ENCODE assay signal across 12 cellular contexts in the genomic region with DNA sequence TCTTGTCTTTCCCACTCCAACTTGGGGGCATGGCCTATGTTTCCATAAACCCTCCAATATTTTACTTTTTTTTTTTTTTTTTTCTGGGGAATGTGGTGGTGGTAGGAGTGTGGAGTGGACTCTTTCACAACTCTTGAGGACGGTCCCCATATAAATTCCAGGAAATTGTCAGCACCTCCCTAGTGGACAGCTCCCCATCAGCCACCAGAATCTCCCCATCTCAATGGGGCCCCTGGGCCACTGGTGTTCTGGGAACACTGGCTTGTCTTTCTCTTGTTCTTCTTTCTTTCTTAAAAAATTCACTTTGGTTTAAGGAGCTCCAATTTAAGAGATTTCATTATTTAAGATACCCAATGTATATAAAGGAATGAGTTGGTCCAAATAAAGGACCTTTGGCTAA.
DNase-seq lines count a peak whose midpoint lies in the region; ATAC-seq, FAIRE-seq and TF ChIP-seq lines count a peak whose summit lies in the region.
"Had no signal": no experiment of that assay in that cellular context is flagged by ENCODE, and none has a peak within 500 bp of the region (broad histone marks: within the 10 kb centered on the region; RNA-seq: fewer than 3 reads in every experiment).

No MANE protein-coding gene starts in this region.

- intact Hi-C loops in A673 (cut with micrococcal nuclease; ENCODE audit: unreplicated experiment) = no loop called here
- intact Hi-C loops in K562 (cut with micrococcal nuclease) = no loop called here

- no peak for TF ChIP-seq EP300 in K562 (IDR thresholded peaks at IDR 0.05; ENCODE audit: low read length)

- no peak for TF ChIP-seq POLR2A in K562 (conservative IDR thresholded peaks at IDR 0.05)

- H3K27ac ChIP-seq in A673 (ENCODE audit: low read depth, low read length, poor library complexity, severe bottlenecking) (no peak overlapping the region), K562 (ENCODE audit: extremely low read depth, low read depth, low read length) (no peak overlapping the region), liver (ENCODE audit: low read depth in 1 of 2, low read length in 2 of 2) (no peak overlapping the region)

- ATAC-seq in K562 (no peak), HG03095 (IDR thresholded peaks at IDR 0.05; ENCODE audit: unreplicated experiment) (no peak), GM21576 (IDR thresholded peaks at IDR 0.05; ENCODE audit: unreplicated experiment) (no peak)

- no peaks in the 10 kb centered on the region for H3K79me2 ChIP-seq in K562 (ENCODE audit: control insufficient read depth, insufficient read depth, low read length)

- H3K36me3 ChIP-seq in A673 (ENCODE audit: insufficient read depth, low read length, poor library complexity, severe bottlenecking) = no peaks in the 10 kb centered on the region
- H3K36me3 ChIP-seq in K562 (ENCODE audit: control insufficient read depth, insufficient read depth, low read length) = no peaks in the 10 kb centered on the region
- H3K36me3 ChIP-seq in liver (ENCODE audit: control insufficient read depth in 4 of 4, insufficient read depth in 3 of 4, low read depth in 1 of 4, low read length in 3 of 4) = no peaks in the 10 kb centered on the region
- H3K36me3 ChIP-seq: adrenal gland had no signal

- H4K20me1 ChIP-seq in K562 (replicated peaks; ENCODE audit: control insufficient read depth, insufficient read depth, low read length) = no peaks in the 10 kb centered on the region

- H3K9ac ChIP-seq in K562 (ENCODE audit: insufficient read depth in 1 of 2, low read depth in 2 of 2, low read length in 2 of 2) = no peak overlapping the region
- no peak overlapping the region for H3K9ac ChIP-seq in liver (ENCODE audit: low read depth in 1 of 2, low read length in 2 of 2)

- no peak overlapping the region for H2AFZ ChIP-seq in K562 (ENCODE audit: low read depth, low read length)

- no peaks in the 10 kb centered on the region for H3K9me1 ChIP-seq in K562 (ENCODE audit: control insufficient read depth, insufficient read depth, low read length)

- no peaks in the 10 kb centered on the region for H3K4me1 ChIP-seq in A673 (ENCODE audit: insufficient read depth, low read length, poor library complexity, severe bottlenecking)
- no peaks in the 10 kb centered on the region for H3K4me1 ChIP-seq in K562 (replicated peaks in 1 of 2; ENCODE audit: control insufficient read depth in 2 of 2, insufficient read depth in 2 of 2, low read length in 2 of 2)
- no peaks in the 10 kb centered on the region for H3K4me1 ChIP-seq in liver (ENCODE audit: control insufficient read depth in 4 of 4, insufficient read depth in 4 of 4, low read length in 3 of 4)

- no peak for TF ChIP-seq RAD21 in K562 (CRISPR knock-in tag; conservative IDR thresholded peaks at IDR 0.05 in 1 of 2, IDR thresholded peaks at IDR 0.05 in 1 of 2)
- no peak for TF ChIP-seq RAD21 in liver (IDR thresholded peaks at IDR 0.05)

- H3K9me3 ChIP-seq in A673 (ENCODE audit: low read depth, low read length, poor library complexity, severe bottlenecking) (no peaks in the 10 kb centered on the region), K562 (replicated peaks; ENCODE audit: control insufficient read depth, insufficient read depth, low read depth, low read length) (no peaks in the 10 kb centered on the region), liver (ENCODE audit: control insufficient read depth in 4 of 4, low read length in 3 of 4) (no peaks in the 10 kb centered on the region)
- H3K9me3 ChIP-seq: adrenal gland had no signal

- H3K4me2 ChIP-seq in K562 (ENCODE audit: insufficient read depth, low read length) = no peak overlapping the region

- DNase-seq in A673 (ENCODE audit: low spot score) (peak; percentile 45), HuH-7.5 (ENCODE audit: low spot score) (peak; percentile 21), K562 (ENCODE audit: extremely low read depth in 1 of 4, low spot score in 3 of 4) (peak; percentile 39 to 64 (median 61)), NCI-H2171 (lab: John Stamatoyannopoulos, UW) (no peak)
- DNase-seq in activated CD4-positive, alpha-beta T cell treated with anti-CD3 and anti-CD28 coated beads, Interleukin-2, amount 50 U/mL, for 1 hour = no peak
- DNase-seq: activated CD8-positive, alpha-beta memory T cell treated with anti-CD3 and anti-CD28 coated beads for 24 hours; NCI-H510A treated with DMSO at 0.1 percent for 48 hours; stimulated activated CD4-positive, alpha-beta T cell treated with anti-CD3 and anti-CD28 coated beads, Interleukin-2, amount 100 ng/mL, for 24 hours had no signal

- H3K27me3 ChIP-seq in A673 (replicated peaks; ENCODE audit: insufficient read depth, low read depth, low read length, poor library complexity) (no peaks in the 10 kb centered on the region), K562 (ENCODE audit: control insufficient read depth in 2 of 2, insufficient read depth in 2 of 2, low read length in 2 of 2) (peaks cover 0 to 2% of the 10 kb centered on the region in 2 experiments; a peak in 3 of 5 replicates), liver (ENCODE audit: control insufficient read depth in 4 of 4, insufficient read depth in 4 of 4, low read length in 3 of 4) (no peaks in the 10 kb centered on the region)
- H3K27me3 ChIP-seq: adrenal gland had no signal

- CTCF ChIA-PET in A673 (lab: Charles Lee) (interaction anchor here (0.7 kb wide), 1 partner anchor 52 kb away, joined by 3 read pairs; no protein-coding TSS in a partner anchor), K562 (lab: Yijun Ruan, JAX; ENCODE audit: low intra/inter-chr PET ratio) (no interaction called here)

- WGBS in K562 (ENCODE audit: insufficient coverage, low coverage, missing lambda C conversion rate) = 0% methylated on average over 1 of the region's 1 CpG
- 33% methylated on average over 1 of the region's 1 CpG for WGBS in liver

- no peak for TF ChIP-seq CTCF in A673 (conservative IDR thresholded peaks at IDR 0.05; ENCODE audit: low read depth, low read length)
- TF ChIP-seq CTCF in K562 (IDR thresholded peaks at IDR 0.05 in 2 of 3, conservative IDR thresholded peaks at IDR 0.05 in 1 of 3; ENCODE audit: insufficient read depth in 2 of 3, low read depth in 1 of 3, low read length in 3 of 3) = no peak
- TF ChIP-seq CTCF in liver (IDR thresholded peaks at IDR 0.05; ENCODE audit: low read depth, low read length, missing input control) = no peak

- no TSS peak for BruUV-seq in A673 (replicated peaks; lab: Mats Ljungman, UMichigan)
- no TSS peak for BruUV-seq in K562 (replicated peaks; lab: Mats Ljungman, UMichigan)

- in situ Hi-C loops in K562 (cut with MboI) = no loop called here

- FAIRE-seq in K562 (lab: Jason Lieb, UNC) = peak; percentile 29

- POLR2A ChIA-PET in A673 (lab: Charles Lee; ENCODE audit: low non-redundant PET) = no interaction called here
- POLR2A ChIA-PET in K562 (lab: Yijun Ruan, JAX) = interaction anchor here (1.0 to 1.2 kb wide), 4 partner anchors 9 to 51 kb away, joined by 3 to 4 read pairs (median 3); no protein-coding TSS in a partner anchor

- H3K4me3 ChIP-seq in A673 (ENCODE audit: low read depth, low read length, poor library complexity, severe bottlenecking) (no peak overlapping the region), K562 (no peak overlapping the region), liver (ENCODE audit: low read depth in 1 of 3, low read length in 3 of 3) (no peak overlapping the region)
- H3K4me3 ChIP-seq: adrenal gland had no signal

TF ChIP-seq in K562, 482 proteins besides CTCF, POLR2A, EP300 and RAD21 (continues in another document):
- peak; percentile 65; the same call in 1 of the 2 replicates for TF ChIP-seq DMBX1 (CRISPR knock-in tag; IDR thresholded peaks at IDR 0.05; ENCODE audit: borderline replicate concordance)

TF ChIP-seq in liver, 16 proteins besides CTCF, POLR2A, EP300 and RAD21:
- TF ChIP-seq HNF4A (conservative IDR thresholded peaks at IDR 0.05) (no peak), HNF4G (IDR thresholded peaks at IDR 0.05) (no peak), TAF1 (conservative IDR thresholded peaks at IDR 0.05) (no peak)
- TF ChIP-seq, protein P1, sequence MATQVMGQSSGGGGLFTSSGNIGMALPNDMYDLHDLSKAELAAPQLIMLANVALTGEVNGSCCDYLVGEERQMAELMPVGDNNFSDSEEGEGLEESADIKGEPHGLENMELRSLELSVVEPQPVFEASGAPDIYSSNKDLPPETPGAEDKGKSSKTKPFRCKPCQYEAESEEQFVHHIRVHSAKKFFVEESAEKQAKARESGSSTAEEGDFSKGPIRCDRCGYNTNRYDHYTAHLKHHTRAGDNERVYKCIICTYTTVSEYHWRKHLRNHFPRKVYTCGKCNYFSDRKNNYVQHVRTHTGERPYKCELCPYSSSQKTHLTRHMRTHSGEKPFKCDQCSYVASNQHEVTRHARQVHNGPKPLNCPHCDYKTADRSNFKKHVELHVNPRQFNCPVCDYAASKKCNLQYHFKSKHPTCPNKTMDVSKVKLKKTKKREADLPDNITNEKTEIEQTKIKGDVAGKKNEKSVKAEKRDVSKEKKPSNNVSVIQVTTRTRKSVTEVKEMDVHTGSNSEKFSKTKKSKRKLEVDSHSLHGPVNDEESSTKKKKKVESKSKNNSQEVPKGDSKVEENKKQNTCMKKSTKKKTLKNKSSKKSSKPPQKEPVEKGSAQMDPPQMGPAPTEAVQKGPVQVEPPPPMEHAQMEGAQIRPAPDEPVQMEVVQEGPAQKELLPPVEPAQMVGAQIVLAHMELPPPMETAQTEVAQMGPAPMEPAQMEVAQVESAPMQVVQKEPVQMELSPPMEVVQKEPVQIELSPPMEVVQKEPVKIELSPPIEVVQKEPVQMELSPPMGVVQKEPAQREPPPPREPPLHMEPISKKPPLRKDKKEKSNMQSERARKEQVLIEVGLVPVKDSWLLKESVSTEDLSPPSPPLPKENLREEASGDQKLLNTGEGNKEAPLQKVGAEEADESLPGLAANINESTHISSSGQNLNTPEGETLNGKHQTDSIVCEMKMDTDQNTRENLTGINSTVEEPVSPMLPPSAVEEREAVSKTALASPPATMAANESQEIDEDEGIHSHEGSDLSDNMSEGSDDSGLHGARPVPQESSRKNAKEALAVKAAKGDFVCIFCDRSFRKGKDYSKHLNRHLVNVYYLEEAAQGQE (IDR thresholded peaks at IDR 0.05) = peak; percentile 99
TF ChIP-seq in liver: peak in this region for 1.

Comparison
In these comparisons a context has a peak if more than half of its experiments do, and no peak if none do; other contexts are left out.
1. DNase-seq: peak in A673 (single experiment), HuH-7.5 (single experiment) and K562 (4 of 4); none in activated CD4-positive, alpha-beta T cell treated with anti-CD3 and anti-CD28 coated beads, Interleukin-2, amount 50 U/mL, for 1 hour (single experiment) and NCI-H2171 (single experiment).